Comparison of ENCODE assay signal across 8 cellular contexts in the genomic region with DNA sequence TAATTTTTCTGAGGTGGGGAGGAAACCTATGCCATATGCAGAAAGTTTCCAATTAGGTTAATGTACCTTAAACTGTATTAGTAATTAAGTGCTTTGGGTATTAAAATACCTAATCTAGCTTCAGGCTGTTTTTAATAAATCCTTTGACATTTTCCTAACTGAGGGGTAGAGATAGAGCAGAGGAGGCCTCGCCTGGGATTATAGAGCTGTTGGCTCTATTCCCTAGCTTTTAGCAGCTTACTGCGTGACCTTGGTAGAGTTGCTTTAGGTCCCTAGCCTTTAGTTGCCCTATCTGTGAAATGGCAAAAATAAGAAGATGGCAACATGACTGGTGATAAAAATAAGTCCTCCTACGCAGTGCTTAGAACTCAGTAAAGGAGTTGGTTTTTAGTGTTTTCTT.
"Had no signal": no experiment of that assay in that cellular context is flagged by ENCODE, and none has a peak within 500 bp of the region (broad histone marks: within the 10 kb centered on the region; RNA-seq: fewer than 3 reads in every experiment).

No MANE protein-coding gene starts in this region.

- H2AFZ ChIP-seq: GM23248 had no signal

- H3K36me3 ChIP-seq: HAP-1 had no signal

- DNase-seq: GM23248, GOT3, H7, HFFc6, IMR-90, KG1 had no signal

- H3K4me3 ChIP-seq: GM23248, HAP-1, K562 had no signal

- H3K9me3 ChIP-seq: HAP-1 had no signal

- H3K27ac ChIP-seq: GM23248 had no signal
